In the genomic region with DNA sequence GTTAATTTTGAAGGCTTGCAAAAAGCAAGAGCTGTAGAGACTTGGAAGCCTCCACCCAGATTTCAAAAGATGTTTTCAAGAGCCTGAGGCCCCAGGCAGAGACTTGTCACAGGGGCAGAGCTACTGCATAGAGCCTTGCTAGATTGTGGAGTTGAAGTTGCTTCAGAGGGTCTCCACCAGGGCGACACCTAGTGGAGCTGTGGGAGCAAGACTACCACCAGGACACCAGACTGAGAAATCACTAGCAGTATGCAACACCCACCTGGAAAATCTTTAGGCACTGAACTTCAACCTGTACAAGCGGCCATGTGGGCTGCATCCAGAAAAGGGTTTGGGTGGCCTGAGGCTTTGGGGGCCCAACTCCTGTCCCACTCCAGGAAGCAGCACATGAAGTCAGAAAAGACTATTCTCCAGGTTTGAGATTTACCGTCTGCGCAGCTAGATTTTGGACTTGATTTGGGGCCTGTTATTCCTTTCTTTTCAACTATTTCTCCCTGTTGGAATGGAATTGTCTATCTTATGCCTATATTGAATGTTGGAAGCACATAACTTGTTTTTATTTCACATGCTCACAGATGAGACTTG, we compare ENCODE assay signal across 8 cellular contexts.
DNase-seq lines count a peak whose midpoint lies in the region; ATAC-seq lines count a peak whose summit lies in the region.

No MANE protein-coding gene starts in this region.

- POLR2A ChIA-PET in CD8-positive, alpha-beta memory T cell (lab: Charles Lee) = no interaction called here

- peak in 4 of 5 donors; percentile 3 to 47 (median 7) for DNase-seq in CD8-positive, alpha-beta memory T cell
- DNase-seq in OCI-M1 (lab: John Stamatoyannopoulos, UW) (peak; percentile 57), iPS-NIHi7 (ENCODE audit: extremely low spot score) (peak; percentile 82), NCI-H1048 (lab: John Stamatoyannopoulos, UW) (no peak)
- DNase-seq in activated naive CD8-positive, alpha-beta T cell treated with anti-CD3 and anti-CD28 coated beads, Interleukin-2, amount 50 U/mL, for 24 hours = peak; percentile 42
- DNase-seq in stimulated activated CD8-positive, alpha-beta memory T cell treated with anti-CD3 and anti-CD28 coated beads, Interleukin-12 subunit alpha, Interleukin-12 subunit beta, amount 100 ng/mL, for 1 hour (ENCODE audit: low read depth) = peak; percentile 19

- H3K36me3 Mint-ChIP-seq in CD8-positive, alpha-beta memory T cell = peaks cover 0 to 11% (median 4%) of the 10 kb centered on the region in 3 donors
- no peaks in the 10 kb centered on the region for H3K36me3 Mint-ChIP-seq in activated naive CD8-positive, alpha-beta T cell treated with anti-CD3 and anti-CD28 coated beads, Interleukin-2, amount 50 U/mL, for 24 hours (ENCODE audit: low read depth)

- H3K4me3 ChIP-seq in CD8-positive, alpha-beta memory T cell (ENCODE audit: low read length) = no peak overlapping the region

- peaks cover 0 to 6% (median 0%) of the 10 kb centered on the region in 5 donors for H3K9me3 Mint-ChIP-seq in CD8-positive, alpha-beta memory T cell
- no peaks in the 10 kb centered on the region for H3K9me3 Mint-ChIP-seq in activated naive CD8-positive, alpha-beta T cell treated with anti-CD3 and anti-CD28 coated beads, Interleukin-2, amount 50 U/mL, for 24 hours

- peak; percentile 89 for ATAC-seq in GM19372 (IDR thresholded peaks at IDR 0.05; ENCODE audit: low read depth, unreplicated experiment)
- ATAC-seq in HG03442 (IDR thresholded peaks at IDR 0.05; ENCODE audit: unreplicated experiment) = peak; percentile 93
- ATAC-seq in activated naive CD8-positive, alpha-beta T cell treated with anti-CD3 and anti-CD28 coated beads, Interleukin-2, amount 50 U/mL, for 24 hours = peak; percentile 68

- no peaks in the 10 kb centered on the region for H3K9me3 ChIP-seq in CD8-positive, alpha-beta memory T cell (ENCODE audit: low read length)

- no peak overlapping the region for H3K4me3 Mint-ChIP-seq in CD8-positive, alpha-beta memory T cell
- H3K4me3 Mint-ChIP-seq in activated naive CD8-positive, alpha-beta T cell treated with anti-CD3 and anti-CD28 coated beads, Interleukin-2, amount 50 U/mL, for 24 hours = no peak overlapping the region

- H3K27ac Mint-ChIP-seq in CD8-positive, alpha-beta memory T cell = no peak overlapping the region
- no peak overlapping the region for H3K27ac Mint-ChIP-seq in activated naive CD8-positive, alpha-beta T cell treated with anti-CD3 and anti-CD28 coated beads, Interleukin-2, amount 50 U/mL, for 24 hours

- H3K27ac ChIP-seq in CD8-positive, alpha-beta memory T cell (ENCODE audit: low read depth, low read length) = no peak overlapping the region

- CTCF ChIA-PET in CD8-positive, alpha-beta memory T cell (lab: Charles Lee) = interaction anchor here (0.6 to 1.6 kb wide), 2 partner anchors 35 to 142 kb away, joined by 3 to 5 read pairs; no protein-coding TSS in a partner anchor

- no peaks in the 10 kb centered on the region for H3K4me1 Mint-ChIP-seq in CD8-positive, alpha-beta memory T cell
- H3K4me1 Mint-ChIP-seq in activated naive CD8-positive, alpha-beta T cell treated with anti-CD3 and anti-CD28 coated beads, Interleukin-2, amount 50 U/mL, for 24 hours = no peaks in the 10 kb centered on the region

- no peaks in the 10 kb centered on the region for H3K4me1 ChIP-seq in CD8-positive, alpha-beta memory T cell (ENCODE audit: insufficient read depth, low read length)

- no peaks in the 10 kb centered on the region for H3K27me3 ChIP-seq in CD8-positive, alpha-beta memory T cell (ENCODE audit: insufficient read depth, low read length, poor library complexity, severe bottlenecking)

- no peaks in the 10 kb centered on the region for H3K36me3 ChIP-seq in CD8-positive, alpha-beta memory T cell (ENCODE audit: insufficient read depth, low read length)

- H3K27me3 Mint-ChIP-seq in CD8-positive, alpha-beta memory T cell = no peaks in the 10 kb centered on the region
- no peaks in the 10 kb centered on the region for H3K27me3 Mint-ChIP-seq in activated naive CD8-positive, alpha-beta T cell treated with anti-CD3 and anti-CD28 coated beads, Interleukin-2, amount 50 U/mL, for 24 hours
